In genomic region chr2:140565756-140566155, GRCh38 we compare ENCODE assay signal across 1 cellular context.
TF ChIP-seq lines count a peak whose summit lies in the region.

No MANE protein-coding gene starts in this region.

TF ChIP-seq in GM23338, 12 proteins besides CTCF, POLR2A, EP300 and RAD21 (continued from another document):
- no peak for TF ChIP-seq ZNF462 (CRISPR knock-in tag; IDR thresholded peaks at IDR 0.05)
- no peak for TF ChIP-seq ETS1 (IDR thresholded peaks at IDR 0.05)
- TF ChIP-seq POLR2AphosphoS5 (IDR thresholded peaks at IDR 0.05; ENCODE audit: low read depth) = no peak
- no peak for TF ChIP-seq REST (IDR thresholded peaks at IDR 0.05; ENCODE audit: unreplicated experiment)
- no peak for TF ChIP-seq STAT1 (IDR thresholded peaks at IDR 0.05; ENCODE audit: unreplicated experiment)
